Comparison of ENCODE assay signal across 2 cellular contexts in the genomic region with DNA sequence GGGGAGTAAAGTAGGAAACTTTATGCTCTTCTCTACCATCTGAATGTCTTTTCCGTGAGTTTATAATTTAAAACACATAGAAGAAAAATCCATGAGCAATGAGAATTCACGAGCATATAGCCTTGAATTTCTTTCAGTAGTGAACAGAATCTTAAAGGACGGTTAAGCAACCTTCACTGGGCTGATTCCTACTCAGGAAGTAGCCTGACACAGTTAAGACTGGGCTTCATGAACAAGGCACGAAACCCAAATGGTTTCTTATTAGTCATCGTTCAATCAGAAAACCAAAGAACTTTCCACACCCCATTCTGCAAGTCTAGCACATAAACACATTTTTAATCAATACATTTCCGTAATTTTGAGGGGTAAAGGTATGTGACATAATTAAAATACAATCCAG.
TF ChIP-seq lines count a peak whose summit lies in the region.

No MANE protein-coding gene starts in this region.

TF ChIP-seq in IMR-90, 13 proteins besides CTCF, POLR2A, EP300 and RAD21:
- TF ChIP-seq SMC3 (IDR thresholded peaks at IDR 0.05; ENCODE audit: low read depth, low read length) (no peak), RFX5 (IDR thresholded peaks at IDR 0.05; ENCODE audit: low read depth, low read length) (no peak), USF2 (IDR thresholded peaks at IDR 0.05; ENCODE audit: low read depth, low read length) (no peak), MAFK (IDR thresholded peaks at IDR 0.05; ENCODE audit: low read depth, low read length) (no peak), MAZ (IDR thresholded peaks at IDR 0.05; ENCODE audit: borderline replicate concordance, low read depth, low read length) (no peak), NFE2L2 (IDR thresholded peaks at IDR 0.05; ENCODE audit: low read depth, low read length) (no peak), FOS (IDR thresholded peaks at IDR 0.05; ENCODE audit: low read depth, low read length) (no peak), CHD1 (IDR thresholded peaks at IDR 0.05; ENCODE audit: low read depth, low read length) (no peak), BHLHE40 (IDR thresholded peaks at IDR 0.05; ENCODE audit: low read depth, low read length) (no peak), MXI1 (IDR thresholded peaks at IDR 0.05; ENCODE audit: borderline replicate concordance, low read depth, low read length) (no peak), CEBPB (IDR thresholded peaks at IDR 0.05; ENCODE audit: low read depth, low read length) (no peak), ELK1 (IDR thresholded peaks at IDR 0.05; ENCODE audit: borderline replicate concordance, low read depth, low read length) (no peak), RCOR1 (IDR thresholded peaks at IDR 0.05; ENCODE audit: insufficient replicate concordance, low read length) (no peak)

TF ChIP-seq in GM12878, 131 proteins besides CTCF, POLR2A, EP300 and RAD21:
- TF ChIP-seq, protein P1, sequence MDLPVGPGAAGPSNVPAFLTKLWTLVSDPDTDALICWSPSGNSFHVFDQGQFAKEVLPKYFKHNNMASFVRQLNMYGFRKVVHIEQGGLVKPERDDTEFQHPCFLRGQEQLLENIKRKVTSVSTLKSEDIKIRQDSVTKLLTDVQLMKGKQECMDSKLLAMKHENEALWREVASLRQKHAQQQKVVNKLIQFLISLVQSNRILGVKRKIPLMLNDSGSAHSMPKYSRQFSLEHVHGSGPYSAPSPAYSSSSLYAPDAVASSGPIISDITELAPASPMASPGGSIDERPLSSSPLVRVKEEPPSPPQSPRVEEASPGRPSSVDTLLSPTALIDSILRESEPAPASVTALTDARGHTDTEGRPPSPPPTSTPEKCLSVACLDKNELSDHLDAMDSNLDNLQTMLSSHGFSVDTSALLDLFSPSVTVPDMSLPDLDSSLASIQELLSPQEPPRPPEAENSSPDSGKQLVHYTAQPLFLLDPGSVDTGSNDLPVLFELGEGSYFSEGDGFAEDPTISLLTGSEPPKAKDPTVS (IDR thresholded peaks at IDR 0.05; ENCODE audit: low read depth, low read length): no peak
- TF ChIP-seq POLR2AphosphoS5 (IDR thresholded peaks at IDR 0.05; ENCODE audit: low read length): no peak
- peak; percentile 32; the same call in 1 of the 2 replicates for TF ChIP-seq CREM (IDR thresholded peaks at IDR 0.05; ENCODE audit: low read depth)
- TF ChIP-seq EED (IDR thresholded peaks at IDR 0.05; ENCODE audit: low read depth): 0 out of 2 replicates have a peak, but pooled peaks have one; percentile 23
- 0 out of 2 replicates have a peak, but pooled peaks have one; percentile 25 for TF ChIP-seq FOXM1 (IDR thresholded peaks at IDR 0.05; ENCODE audit: low read depth, low read length)
- TF ChIP-seq WRNIP1 (IDR thresholded peaks at IDR 0.05; ENCODE audit: borderline replicate concordance, low read depth, low read length): no peak
- TF ChIP-seq RUNX3 (IDR thresholded peaks at IDR 0.05; ENCODE audit: low read length): peak; percentile 69
- peak; percentile 13; the same call in 1 of the 2 replicates for TF ChIP-seq MTA2 (IDR thresholded peaks at IDR 0.05; ENCODE audit: low read depth)
- TF ChIP-seq PRDM15 (CRISPR knock-in tag; IDR thresholded peaks at IDR 0.05): no peak
- TF ChIP-seq BCL11A (IDR thresholded peaks at IDR 0.05; ENCODE audit: low read depth, low read length): peak; percentile 37; the same call in 1 of the 2 replicates
- no peak for TF ChIP-seq KLF5 (IDR thresholded peaks at IDR 0.05; ENCODE audit: partially characterized antibody)
- TF ChIP-seq, protein P2, sequence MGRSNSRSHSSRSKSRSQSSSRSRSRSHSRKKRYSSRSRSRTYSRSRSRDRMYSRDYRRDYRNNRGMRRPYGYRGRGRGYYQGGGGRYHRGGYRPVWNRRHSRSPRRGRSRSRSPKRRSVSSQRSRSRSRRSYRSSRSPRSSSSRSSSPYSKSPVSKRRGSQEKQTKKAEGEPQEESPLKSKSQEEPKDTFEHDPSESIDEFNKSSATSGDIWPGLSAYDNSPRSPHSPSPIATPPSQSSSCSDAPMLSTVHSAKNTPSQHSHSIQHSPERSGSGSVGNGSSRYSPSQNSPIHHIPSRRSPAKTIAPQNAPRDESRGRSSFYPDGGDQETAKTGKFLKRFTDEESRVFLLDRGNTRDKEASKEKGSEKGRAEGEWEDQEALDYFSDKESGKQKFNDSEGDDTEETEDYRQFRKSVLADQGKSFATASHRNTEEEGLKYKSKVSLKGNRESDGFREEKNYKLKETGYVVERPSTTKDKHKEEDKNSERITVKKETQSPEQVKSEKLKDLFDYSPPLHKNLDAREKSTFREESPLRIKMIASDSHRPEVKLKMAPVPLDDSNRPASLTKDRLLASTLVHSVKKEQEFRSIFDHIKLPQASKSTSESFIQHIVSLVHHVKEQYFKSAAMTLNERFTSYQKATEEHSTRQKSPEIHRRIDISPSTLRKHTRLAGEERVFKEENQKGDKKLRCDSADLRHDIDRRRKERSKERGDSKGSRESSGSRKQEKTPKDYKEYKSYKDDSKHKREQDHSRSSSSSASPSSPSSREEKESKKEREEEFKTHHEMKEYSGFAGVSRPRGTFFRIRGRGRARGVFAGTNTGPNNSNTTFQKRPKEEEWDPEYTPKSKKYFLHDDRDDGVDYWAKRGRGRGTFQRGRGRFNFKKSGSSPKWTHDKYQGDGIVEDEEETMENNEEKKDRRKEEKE (IDR thresholded peaks at IDR 0.05): no peak
- TF ChIP-seq, protein P3, sequence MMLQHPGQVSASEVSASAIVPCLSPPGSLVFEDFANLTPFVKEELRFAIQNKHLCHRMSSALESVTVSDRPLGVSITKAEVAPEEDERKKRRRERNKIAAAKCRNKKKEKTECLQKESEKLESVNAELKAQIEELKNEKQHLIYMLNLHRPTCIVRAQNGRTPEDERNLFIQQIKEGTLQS (IDR thresholded peaks at IDR 0.05; ENCODE audit: borderline replicate concordance, extremely low read depth, low read depth, low read length): no peak
- TF ChIP-seq IKZF2 (IDR thresholded peaks at IDR 0.05): peak in 1 of 2 experiments; percentile 42; a peak in 2 of 4 replicates
- TF ChIP-seq, protein P4, sequence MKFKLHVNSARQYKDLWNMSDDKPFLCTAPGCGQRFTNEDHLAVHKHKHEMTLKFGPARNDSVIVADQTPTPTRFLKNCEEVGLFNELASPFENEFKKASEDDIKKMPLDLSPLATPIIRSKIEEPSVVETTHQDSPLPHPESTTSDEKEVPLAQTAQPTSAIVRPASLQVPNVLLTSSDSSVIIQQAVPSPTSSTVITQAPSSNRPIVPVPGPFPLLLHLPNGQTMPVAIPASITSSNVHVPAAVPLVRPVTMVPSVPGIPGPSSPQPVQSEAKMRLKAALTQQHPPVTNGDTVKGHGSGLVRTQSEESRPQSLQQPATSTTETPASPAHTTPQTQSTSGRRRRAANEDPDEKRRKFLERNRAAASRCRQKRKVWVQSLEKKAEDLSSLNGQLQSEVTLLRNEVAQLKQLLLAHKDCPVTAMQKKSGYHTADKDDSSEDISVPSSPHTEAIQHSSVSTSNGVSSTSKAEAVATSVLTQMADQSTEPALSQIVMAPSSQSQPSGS (IDR thresholded peaks at IDR 0.05; ENCODE audit: low read length): peak; percentile 39; the same call in 1 of the 2 replicates
- peak; percentile 28 for TF ChIP-seq NFIC (IDR thresholded peaks at IDR 0.05; ENCODE audit: low read depth, low read length)
- TF ChIP-seq ETV6 (conservative IDR thresholded peaks at IDR 0.05 in 1 of 2, IDR thresholded peaks at IDR 0.05 in 1 of 2; ENCODE audit: borderline replicate concordance in 1 of 2, low read depth in 1 of 2): peak in 1 of 2 experiments; percentile 27; a peak in 1 of 4 replicates
- TF ChIP-seq, protein P5, sequence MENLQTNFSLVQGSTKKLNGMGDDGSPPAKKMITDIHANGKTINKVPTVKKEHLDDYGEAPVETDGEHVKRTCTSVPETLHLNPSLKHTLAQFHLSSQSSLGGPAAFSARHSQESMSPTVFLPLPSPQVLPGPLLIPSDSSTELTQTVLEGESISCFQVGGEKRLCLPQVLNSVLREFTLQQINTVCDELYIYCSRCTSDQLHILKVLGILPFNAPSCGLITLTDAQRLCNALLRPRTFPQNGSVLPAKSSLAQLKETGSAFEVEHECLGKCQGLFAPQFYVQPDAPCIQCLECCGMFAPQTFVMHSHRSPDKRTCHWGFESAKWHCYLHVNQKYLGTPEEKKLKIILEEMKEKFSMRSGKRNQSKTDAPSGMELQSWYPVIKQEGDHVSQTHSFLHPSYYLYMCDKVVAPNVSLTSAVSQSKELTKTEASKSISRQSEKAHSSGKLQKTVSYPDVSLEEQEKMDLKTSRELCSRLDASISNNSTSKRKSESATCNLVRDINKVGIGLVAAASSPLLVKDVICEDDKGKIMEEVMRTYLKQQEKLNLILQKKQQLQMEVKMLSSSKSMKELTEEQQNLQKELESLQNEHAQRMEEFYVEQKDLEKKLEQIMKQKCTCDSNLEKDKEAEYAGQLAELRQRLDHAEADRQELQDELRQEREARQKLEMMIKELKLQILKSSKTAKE (IDR thresholded peaks at IDR 0.05; ENCODE audit: low read depth, poor library complexity, severe bottlenecking): peak; percentile 18
